In the genomic region with DNA sequence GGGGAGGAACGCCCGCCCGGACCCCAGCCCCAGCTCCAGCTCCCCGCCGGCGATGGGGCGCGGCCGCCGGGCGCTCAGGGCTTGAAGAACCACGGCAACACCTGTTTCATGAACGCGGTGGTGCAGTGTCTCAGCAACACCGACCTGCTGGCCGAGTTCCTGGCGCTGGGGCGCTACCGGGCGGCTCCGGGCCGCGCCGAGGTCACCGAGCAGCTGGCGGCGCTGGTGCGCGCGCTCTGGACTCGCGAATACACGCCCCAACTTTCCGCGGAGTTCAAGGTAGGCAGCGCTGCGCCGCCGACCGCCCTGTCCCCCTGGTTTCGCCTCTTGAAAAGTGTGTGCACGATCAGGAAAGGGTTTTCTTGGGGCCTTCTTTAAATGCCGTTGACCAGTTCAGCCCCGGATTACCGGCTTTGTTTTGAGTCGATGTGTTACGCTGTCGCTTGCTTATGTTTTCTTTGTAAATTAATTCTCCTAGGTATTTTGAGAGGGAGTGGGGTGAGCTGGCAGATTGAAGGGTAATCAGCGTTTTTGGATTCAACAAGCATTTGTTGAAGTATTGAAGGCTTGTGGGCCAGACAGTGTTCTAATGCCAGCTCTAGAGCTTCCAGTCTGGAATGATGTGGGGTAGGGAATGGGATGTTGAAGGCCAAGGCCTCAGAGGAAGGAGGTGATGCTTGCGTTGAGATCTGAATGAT, we compare ENCODE assay signal across 8 cellular contexts. TPM values are rescaled to one million over a fixed set of nuclear protein-coding genes. Genes with fewer than 3 reads are reported as not detected.
DNase-seq lines count a peak whose midpoint lies in the region; ATAC-seq and TF ChIP-seq lines count a peak whose summit lies in the region.

No MANE protein-coding gene starts in this region.

- no peaks in the 10 kb centered on the region for H3K36me3 ChIP-seq in spleen

- H3K27ac ChIP-seq in spleen: no peak overlapping the region

- intact Hi-C loops in spleen (cut with DNase I; ENCODE audit: low total_unique reads): no loop called here

- ATAC-seq in HG03469 (IDR thresholded peaks at IDR 0.05; ENCODE audit: unreplicated experiment): no peak

- no peak for TF ChIP-seq CTCF in spleen (IDR thresholded peaks at IDR 0.05 in 8 of 11, conservative IDR thresholded peaks at IDR 0.05 in 3 of 11)

- no peak for TF ChIP-seq POLR2A in spleen (IDR thresholded peaks at IDR 0.05)

- DNase-seq in SIG-M5 treated with dmso at 0.1 percent for 504 hours (lab: John Stamatoyannopoulos, UW; ENCODE audit: unreplicated experiment): peak; percentile 51
- no peak for DNase-seq in SIG-M5 (lab: John Stamatoyannopoulos, UW)
- DNase-seq in NCI-H460 (ENCODE audit: extremely low read depth, low read depth): peak; percentile 53
- DNase-seq in amniotic epithelial cell (ENCODE audit: low read depth): peak; percentile 11
- DNase-seq in iPS-NIHi11 (ENCODE audit: low spot score): peak; percentile 74
- peak; percentile 75 for DNase-seq in spleen
- no peak for DNase-seq in NCI-H128 (lab: John Stamatoyannopoulos, UW; ENCODE audit: unreplicated experiment)

- WGBS in spleen, 5 donors: 2 to 10% (median 3%) methylated on average over 22 to 50 of the region's 50 CpGs

- no peaks in the 10 kb centered on the region for H3K9me3 ChIP-seq in spleen

- peaks cover 0 to 85% (median 32%) of the 10 kb centered on the region in 7 donors for H3K27me3 ChIP-seq in spleen (replicated peaks in 1 of 7)

- peak overlapping the region; percentile 39 to 77 (median 54) for H3K4me3 ChIP-seq in spleen

- peaks cover 5 to 27% (median 22%) of the 10 kb centered on the region in 6 donors for H3K4me1 ChIP-seq in spleen

RNA-seq across cellular contexts. Expression of gene USP43, which starts 0.7 kb away (rescaled TPM):
- 7.7 and 8.3 TPM in 2 replicates for total RNA-seq in NCI-H460 (2014; rRNA removed; shearing (Covaris generic))
- polyA plus RNA-seq in NCI-H460 (2014; cell fraction: nucleus; rRNA removed): 17.7 and 18.6 TPM in 2 replicates
- under 1 TPM; 0.14 to 0.39 (median 0.34) TPM for total RNA-seq in spleen
- polyA plus RNA-seq in spleen: under 1 TPM; 0.13 to 0.22 (median 0.17) TPM

Comparison
In these comparisons a context has a peak if more than half of its experiments do, and no peak if none do; other contexts are left out.
1. DNase-seq: peak in SIG-M5 treated with dmso at 0.1 percent for 504 hours (single experiment), NCI-H460 (single experiment), amniotic epithelial cell (single experiment), iPS-NIHi11 (single experiment) and spleen (single experiment); none in SIG-M5 (single experiment) and NCI-H128 (single experiment).